ENCODE assay signal across 15 cellular contexts in the genomic region with DNA sequence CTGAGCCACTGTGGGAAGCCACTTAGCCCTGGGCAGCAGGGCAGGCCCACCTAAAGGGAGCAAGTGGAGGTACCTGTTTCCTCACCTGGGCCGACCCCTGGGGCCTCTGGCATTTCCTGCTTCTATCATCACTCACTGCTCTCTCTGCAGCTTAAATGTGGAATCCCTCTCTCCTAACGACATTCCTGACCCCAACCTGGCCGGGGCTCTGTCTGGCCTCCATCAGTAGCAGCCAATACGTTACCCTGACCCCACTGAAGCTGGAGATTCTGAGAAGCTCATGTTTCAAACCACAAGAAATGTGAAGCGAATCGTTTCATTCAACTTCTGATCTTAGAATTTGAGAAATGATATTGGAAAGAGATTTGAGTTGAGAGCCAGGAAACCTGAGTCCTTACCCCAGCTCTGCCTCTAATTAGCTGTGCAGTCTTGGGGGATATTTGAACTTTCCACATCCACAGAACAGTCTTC. TPM values are rescaled to one million over a fixed set of nuclear protein-coding genes. Genes with fewer than 3 reads are reported as not detected.
DNase-seq lines count a peak whose midpoint lies in the region; ATAC-seq and TF ChIP-seq lines count a peak whose summit lies in the region.
"Had no signal": no experiment of that assay in that cellular context is flagged by ENCODE, and none has a peak within 500 bp of the region (broad histone marks: within the 10 kb centered on the region; RNA-seq: fewer than 3 reads in every experiment).

No MANE protein-coding gene starts in this region.

- no peak for DNase-seq in CD8-positive, alpha-beta T cell
- DNase-seq in fibroblast of gingiva (ENCODE audit: low read depth) (peak; percentile 10), NCI-H524 treated with DMSO at 0.1 percent for 48 hours (lab: John Stamatoyannopoulos, UW) (no peak), SW 1271 (lab: John Stamatoyannopoulos, UW) (no peak), cortex of kidney (lab: John Stamatoyannopoulos, UW) (no peak)
- no peak for DNase-seq in naive thymus-derived CD4-positive, alpha-beta T cell
- no peak for DNase-seq in activated CD8-positive, alpha-beta T cell treated with anti-CD3 and anti-CD28 coated beads, Interleukin-2, amount 10 ng/mL, durations not matched to agents 7 days and 5 days
- DNase-seq: activated CD4-positive, alpha-beta T cell treated with anti-CD3 and anti-CD28 coated beads for 4 hours; activated T-cell treated with anti-CD3 and anti-CD28 coated beads, Interleukin-2, amount 50 U/mL, for 24 hours; DND-41; NCI-H1930; posterior cingulate gyrus; RPMI8226; T-helper 2 cell had no signal

- H3K36me3 ChIP-seq in CD8-positive, alpha-beta T cell (ENCODE audit: insufficient read depth, low read length), result no peaks in the 10 kb centered on the region
- H3K36me3 ChIP-seq in naive thymus-derived CD4-positive, alpha-beta T cell (ENCODE audit: control insufficient read depth in 2 of 3, insufficient read depth in 3 of 3, low read length in 3 of 3), result peaks cover 0 to 6% (median 0%) of the 10 kb centered on the region in 3 experiments

- H3K9me3 Mint-ChIP-seq in CD8-positive, alpha-beta T cell, result peaks cover 14% of the 10 kb centered on the region
- H3K9me3 Mint-ChIP-seq in naive thymus-derived CD4-positive, alpha-beta T cell, result peaks cover 2 to 28% (median 11%) of the 10 kb centered on the region in 11 donors
- H3K9me3 Mint-ChIP-seq in activated CD8-positive, alpha-beta T cell treated with anti-CD3 and anti-CD28 coated beads, Interleukin-2, amount 10 ng/mL, durations not matched to agents 7 days and 5 days (ENCODE audit: insufficient read depth), result peaks cover 9% of the 10 kb centered on the region

- no peak for TF ChIP-seq RAD21 in Ishikawa (IDR thresholded peaks at IDR 0.05; ENCODE audit: low read depth)

- intact Hi-C loops in CD8-positive, alpha-beta T cell (cut with DNase I, micrococcal nuclease), result no loop called here
- intact Hi-C loops in naive thymus-derived CD4-positive, alpha-beta T cell (cut with micrococcal nuclease), result no loop called here

- peak; percentile 55 for TF ChIP-seq EP300 in Ishikawa (IDR thresholded peaks at IDR 0.05; ENCODE audit: borderline replicate concordance)

- H3K4me3 ChIP-seq in CD8-positive, alpha-beta T cell (ENCODE audit: low read depth, low read length), result no peak overlapping the region
- H3K4me3 ChIP-seq in naive thymus-derived CD4-positive, alpha-beta T cell (ENCODE audit: low read length), result no peak overlapping the region

- ATAC-seq in CD8-positive, alpha-beta T cell, result no peak
- no peak for ATAC-seq in naive thymus-derived CD4-positive, alpha-beta T cell
- no peak for ATAC-seq in activated CD8-positive, alpha-beta T cell treated with anti-CD3 and anti-CD28 coated beads, Interleukin-2, amount 10 ng/mL, durations not matched to agents 7 days and 5 days

- H3K4me1 ChIP-seq in CD8-positive, alpha-beta T cell (ENCODE audit: insufficient read depth, low read length), result peaks cover 5% of the 10 kb centered on the region
- no peaks in the 10 kb centered on the region for H3K4me1 ChIP-seq in naive thymus-derived CD4-positive, alpha-beta T cell (ENCODE audit: control insufficient read depth in 2 of 2, insufficient read depth in 2 of 2, low read length in 2 of 2)

- no peak overlapping the region for H3K4me3 Mint-ChIP-seq in CD8-positive, alpha-beta T cell
- no peak overlapping the region for H3K4me3 Mint-ChIP-seq in naive thymus-derived CD4-positive, alpha-beta T cell
- H3K4me3 Mint-ChIP-seq in activated CD8-positive, alpha-beta T cell treated with anti-CD3 and anti-CD28 coated beads, Interleukin-2, amount 10 ng/mL, durations not matched to agents 7 days and 5 days, result no peak overlapping the region
- H3K4me3 Mint-ChIP-seq: activated T-cell treated with anti-CD3 and anti-CD28 coated beads, Interleukin-2, amount 50 U/mL, for 24 hours had no signal

- POLR2A ChIA-PET in CD8-positive, alpha-beta T cell (lab: Charles Lee), result interaction anchor here (0.6 kb wide), 1 partner anchor 149 kb away, joined by 3 read pairs; no protein-coding TSS in a partner anchor
- POLR2A ChIA-PET in naive thymus-derived CD4-positive, alpha-beta T cell (lab: Charles Lee), result no interaction called here
- POLR2A ChIA-PET in activated CD8-positive, alpha-beta T cell treated with anti-CD3 and anti-CD28 coated beads, Interleukin-2, amount 10 ng/mL, durations not matched to agents 7 days and 5 days (lab: Charles Lee), result no interaction called here

- no peak overlapping the region for H3K27ac ChIP-seq in CD8-positive, alpha-beta T cell (ENCODE audit: low read depth, low read length)
- H3K27ac ChIP-seq in naive thymus-derived CD4-positive, alpha-beta T cell (ENCODE audit: low read depth, low read length), result no peak overlapping the region

- peaks cover 5% of the 10 kb centered on the region for H3K9me3 ChIP-seq in CD8-positive, alpha-beta T cell (ENCODE audit: low read length)
- H3K9me3 ChIP-seq in naive thymus-derived CD4-positive, alpha-beta T cell (ENCODE audit: control insufficient read depth in 2 of 3, low read length in 3 of 3), result peaks cover 0 to 7% (median 0%) of the 10 kb centered on the region in 3 experiments

- H3K36me3 Mint-ChIP-seq in CD8-positive, alpha-beta T cell, result peaks cover 22% of the 10 kb centered on the region
- peaks cover 4 to 33% (median 24%) of the 10 kb centered on the region in 5 donors for H3K36me3 Mint-ChIP-seq in naive thymus-derived CD4-positive, alpha-beta T cell
- H3K36me3 Mint-ChIP-seq in activated CD8-positive, alpha-beta T cell treated with anti-CD3 and anti-CD28 coated beads, Interleukin-2, amount 10 ng/mL, durations not matched to agents 7 days and 5 days (ENCODE audit: low read depth), result peaks cover 20% of the 10 kb centered on the region

- no peaks in the 10 kb centered on the region for H3K27me3 Mint-ChIP-seq in CD8-positive, alpha-beta T cell (ENCODE audit: low read depth)
- no peaks in the 10 kb centered on the region for H3K27me3 Mint-ChIP-seq in naive thymus-derived CD4-positive, alpha-beta T cell
- no peaks in the 10 kb centered on the region for H3K27me3 Mint-ChIP-seq in activated CD8-positive, alpha-beta T cell treated with anti-CD3 and anti-CD28 coated beads, Interleukin-2, amount 10 ng/mL, durations not matched to agents 7 days and 5 days (ENCODE audit: low read depth)
- H3K27me3 Mint-ChIP-seq: activated T-cell treated with anti-CD3 and anti-CD28 coated beads, Interleukin-2, amount 50 U/mL, for 24 hours had no signal

- no peaks in the 10 kb centered on the region for H3K27me3 ChIP-seq in CD8-positive, alpha-beta T cell (ENCODE audit: insufficient read depth, low read length)
- H3K27me3 ChIP-seq in naive thymus-derived CD4-positive, alpha-beta T cell (ENCODE audit: control insufficient read depth in 2 of 2, insufficient read depth in 2 of 2, low read length in 2 of 2), result no peaks in the 10 kb centered on the region

- CTCF ChIA-PET in CD8-positive, alpha-beta T cell (lab: Charles Lee), result interaction anchor here (1.6 kb wide), 1 partner anchor 12 kb away, joined by 4 read pairs; no protein-coding TSS in a partner anchor
- CTCF ChIA-PET in naive thymus-derived CD4-positive, alpha-beta T cell (lab: Charles Lee), result interaction anchor here (0.6 kb wide), 1 partner anchor 722 kb away, joined by 3 read pairs; no protein-coding TSS in a partner anchor
- CTCF ChIA-PET in activated CD8-positive, alpha-beta T cell treated with anti-CD3 and anti-CD28 coated beads, Interleukin-2, amount 10 ng/mL, durations not matched to agents 7 days and 5 days (lab: Charles Lee), result no interaction called here

- H3K4me1 Mint-ChIP-seq in CD8-positive, alpha-beta T cell (ENCODE audit: low read depth), result peaks cover 45% of the 10 kb centered on the region
- H3K4me1 Mint-ChIP-seq in naive thymus-derived CD4-positive, alpha-beta T cell, result peaks cover 2 to 60% (median 48%) of the 10 kb centered on the region in 7 donors
- peaks cover 1% of the 10 kb centered on the region for H3K4me1 Mint-ChIP-seq in activated CD8-positive, alpha-beta T cell treated with anti-CD3 and anti-CD28 coated beads, Interleukin-2, amount 10 ng/mL, durations not matched to agents 7 days and 5 days (ENCODE audit: low read depth)

- no peak for TF ChIP-seq CTCF in CD8-positive, alpha-beta T cell (IDR thresholded peaks at IDR 0.05)

- peak overlapping the region; percentile 73 for H3K27ac Mint-ChIP-seq in CD8-positive, alpha-beta T cell
- peak overlapping the region in 7 of 9 donors; percentile 2 to 84 (median 66) for H3K27ac Mint-ChIP-seq in naive thymus-derived CD4-positive, alpha-beta T cell
- H3K27ac Mint-ChIP-seq in activated CD8-positive, alpha-beta T cell treated with anti-CD3 and anti-CD28 coated beads, Interleukin-2, amount 10 ng/mL, durations not matched to agents 7 days and 5 days, result no peak overlapping the region
- H3K27ac Mint-ChIP-seq: activated T-cell treated with anti-CD3 and anti-CD28 coated beads, Interleukin-2, amount 50 U/mL, for 24 hours had no signal

TF ChIP-seq in Ishikawa, 13 proteins besides CTCF, POLR2A, EP300 and RAD21 (continues in another document):
- TF ChIP-seq CEBPB (IDR thresholded peaks at IDR 0.05), result peak; percentile 30; the same call in 1 of the 2 replicates

RNA-seq across cellular contexts. Expression of gene DOCK9, which starts 39.9 kb away (rescaled TPM):
- 10 to 100 TPM; 66.3 to 75.5 TPM for total RNA-seq in CD8-positive, alpha-beta T cell
- total RNA-seq in naive thymus-derived CD4-positive, alpha-beta T cell, result 100 to 1,000 TPM in 4 of 5 experiments, 10 to 100 TPM in 1; 75.1 to 214 (median 128) TPM
- polyA plus RNA-seq in naive thymus-derived CD4-positive, alpha-beta T cell, result 10 to 100 TPM; 22.2 to 40.2 TPM
- total RNA-seq in activated CD8-positive, alpha-beta T cell treated with anti-CD3 and anti-CD28 coated beads, Interleukin-2, amount 10 ng/mL, durations not matched to agents 7 days and 5 days, result 100 to 1,000 TPM in 1 of 2 experiments, 10 to 100 TPM in 1; 92.4 to 100 TPM
